Comparison of ENCODE assay signal across 14 cellular contexts in genomic region chr13:95181586-95181985, GRCh38.
A peak's percentile ranks its signal among the peaks of the same experiment; 100 is the strongest.
DNase-seq lines count a peak whose midpoint lies in the region; ATAC-seq and TF ChIP-seq lines count a peak whose summit lies in the region.
"Had no signal": no experiment of that assay in that cellular context is flagged by ENCODE, and none has a peak within 500 bp of the region (broad histone marks: within the 10 kb centered on the region; RNA-seq: fewer than 3 reads in every experiment).

No MANE protein-coding gene starts in this region.

- TF ChIP-seq CTCF in CD4-positive, alpha-beta T cell (IDR thresholded peaks at IDR 0.05), result no peak

- no peaks in the 10 kb centered on the region for H3K79me1 ChIP-seq in trophoblast cell (ENCODE audit: low read length)

- no peak overlapping the region for H3K18ac ChIP-seq in trophoblast cell (ENCODE audit: low read length)

- intact Hi-C loops in CD4-positive, alpha-beta T cell (cut with DNase I, micrococcal nuclease), result loop anchor here in 1 of 2 experiments (10.0 kb wide), 2 partner anchors 577 to 627 kb away; partner anchors contain the start of gene GPR180

- no peak overlapping the region for H3K4me3 Mint-ChIP-seq in CD4-positive, alpha-beta T cell
- H3K4me3 Mint-ChIP-seq: activated naive CD8-positive, alpha-beta T cell treated with anti-CD3 and anti-CD28 coated beads, Interleukin-2, amount 50 U/mL, for 24 hours; B cell; nephron progenitor cell had no signal

- no peak overlapping the region for H4K8ac ChIP-seq in trophoblast cell (ENCODE audit: low read depth, low read length)

- H2BK12ac ChIP-seq in trophoblast cell (ENCODE audit: low read length), result no peak overlapping the region

- ATAC-seq in CD4-positive, alpha-beta T cell (ENCODE audit: poor library complexity), result no peak
- peak; percentile 78 for ATAC-seq in GM18909 (IDR thresholded peaks at IDR 0.05; ENCODE audit: poor library complexity, unreplicated experiment)
- peak; percentile 72 for ATAC-seq in HG02588 (IDR thresholded peaks at IDR 0.05; ENCODE audit: unreplicated experiment)
- peak; percentile 64 for ATAC-seq in HG03439 (IDR thresholded peaks at IDR 0.05; ENCODE audit: unreplicated experiment)
- ATAC-seq: activated naive CD8-positive, alpha-beta T cell treated with anti-CD3 and anti-CD28 coated beads, Interleukin-2, amount 50 U/mL, for 24 hours; Right ventricle myocardium inferior had no signal

- no peak overlapping the region for H3K4me3 ChIP-seq in trophoblast cell (ENCODE audit: low read depth, low read length)

- POLR2A ChIA-PET in CD4-positive, alpha-beta T cell (lab: Charles Lee), result no interaction called here

- H2AFZ ChIP-seq in trophoblast cell (ENCODE audit: insufficient read depth, low read length, poor library complexity), result no peak overlapping the region

- H3K27me3 Mint-ChIP-seq in CD4-positive, alpha-beta T cell, result no peaks in the 10 kb centered on the region
- H3K27me3 Mint-ChIP-seq: activated naive CD8-positive, alpha-beta T cell treated with anti-CD3 and anti-CD28 coated beads, Interleukin-2, amount 50 U/mL, for 24 hours; B cell had no signal

- no peak overlapping the region for H4K91ac ChIP-seq in trophoblast cell (ENCODE audit: low read depth, low read length)

- H3K36me3 Mint-ChIP-seq in CD4-positive, alpha-beta T cell (ENCODE audit: low read depth), result peaks cover 48% of the 10 kb centered on the region

- peaks cover 21% of the 10 kb centered on the region for H3K9me3 Mint-ChIP-seq in CD4-positive, alpha-beta T cell

- no peak overlapping the region for H2BK5ac ChIP-seq in trophoblast cell (ENCODE audit: low read depth, low read length, poor library complexity)

- CTCF ChIA-PET in CD4-positive, alpha-beta T cell (lab: Charles Lee), result interaction anchor here (1.4 to 1.9 kb wide), 3 partner anchors 10 to 223 kb away, joined by 3 to 10 read pairs (median 4); no protein-coding TSS in a partner anchor

- peak overlapping the region; percentile 93 for H3K27ac Mint-ChIP-seq in CD4-positive, alpha-beta T cell
- H3K27ac Mint-ChIP-seq: activated naive CD8-positive, alpha-beta T cell treated with anti-CD3 and anti-CD28 coated beads, Interleukin-2, amount 50 U/mL, for 24 hours; B cell; nephron progenitor cell had no signal

- H3K4me1 ChIP-seq in trophoblast cell (ENCODE audit: control insufficient read depth in 1 of 2, insufficient read depth in 2 of 2, low read length in 2 of 2), result no peaks in the 10 kb centered on the region

- no peaks in the 10 kb centered on the region for H3K9me3 ChIP-seq in CD4-positive, alpha-beta T cell (ENCODE audit: control insufficient read depth, low read length)
- H3K9me3 ChIP-seq in trophoblast cell (ENCODE audit: insufficient read depth, low read depth, low read length), result no peaks in the 10 kb centered on the region

- H2AK5ac ChIP-seq in trophoblast cell (ENCODE audit: low read length), result no peak overlapping the region

- no peak overlapping the region for H3K9ac ChIP-seq in trophoblast cell (ENCODE audit: low read length)

- DNase-seq in CD4-positive, alpha-beta T cell, result no peak
- DNase-seq in trophoblast cell (no peak), DMS79 (lab: John Stamatoyannopoulos, UW) (no peak), glomerular visceral epithelial cell (ENCODE audit: extremely low spot score) (no peak), NCI-H774 (lab: John Stamatoyannopoulos, UW) (no peak)
- DNase-seq: activated CD4-positive, CD25-positive, alpha-beta regulatory T cell treated with anti-CD3 and anti-CD28 coated beads, Interleukin-2, amount 50 U/mL, for 72 hours; activated naive CD8-positive, alpha-beta T cell treated with anti-CD3 and anti-CD28 coated beads, Interleukin-2, amount 50 U/mL, for 24 hours; NCI-H2029 treated with DMSO at 0.1 percent for 48 hours; nephron progenitor cell had no signal

- H3K14ac ChIP-seq in trophoblast cell (ENCODE audit: low read length), result no peak overlapping the region

- no peak overlapping the region for H2BK120ac ChIP-seq in trophoblast cell (ENCODE audit: insufficient read depth, low read length, poor library complexity)

- H3K27ac ChIP-seq in CD4-positive, alpha-beta T cell (ENCODE audit: low read depth, low read length), result no peak overlapping the region
- H3K27ac ChIP-seq in trophoblast cell (ENCODE audit: low read depth, low read length), result no peak overlapping the region

- no peak overlapping the region for H3K23ac ChIP-seq in trophoblast cell (ENCODE audit: low read length)

- H3K4me1 Mint-ChIP-seq in CD4-positive, alpha-beta T cell (ENCODE audit: low read depth), result peaks cover 91% of the 10 kb centered on the region
- H3K4me1 Mint-ChIP-seq: nephron progenitor cell had no signal

- no peak overlapping the region for H3K4me2 ChIP-seq in trophoblast cell (ENCODE audit: low read length)

- no peaks in the 10 kb centered on the region for H3K36me3 ChIP-seq in trophoblast cell (ENCODE audit: control insufficient read depth in 1 of 2, insufficient read depth in 2 of 2, low read length in 2 of 2)

- H3K4ac ChIP-seq in trophoblast cell (ENCODE audit: low read depth, low read length), result no peak overlapping the region

- WGBS in trophoblast cell (ENCODE audit: extremely low coverage, insufficient coverage, insufficient read length), result no CpG with 5 or more reads among the region's 2 CpGs

- no peaks in the 10 kb centered on the region for H3K79me2 ChIP-seq in trophoblast cell (ENCODE audit: control insufficient read depth, insufficient read depth, low read length, poor library complexity)

- H3K27me3 ChIP-seq in CD4-positive, alpha-beta T cell (ENCODE audit: control insufficient read depth, insufficient read depth, low read length), result no peaks in the 10 kb centered on the region
- no peaks in the 10 kb centered on the region for H3K27me3 ChIP-seq in trophoblast cell (ENCODE audit: insufficient read depth, low read length)

- H4K12ac ChIP-seq in trophoblast cell (ENCODE audit: low read depth, low read length), result no peak overlapping the region
